Comparison of ENCODE assay signal across 18 cellular contexts in the genomic region with DNA sequence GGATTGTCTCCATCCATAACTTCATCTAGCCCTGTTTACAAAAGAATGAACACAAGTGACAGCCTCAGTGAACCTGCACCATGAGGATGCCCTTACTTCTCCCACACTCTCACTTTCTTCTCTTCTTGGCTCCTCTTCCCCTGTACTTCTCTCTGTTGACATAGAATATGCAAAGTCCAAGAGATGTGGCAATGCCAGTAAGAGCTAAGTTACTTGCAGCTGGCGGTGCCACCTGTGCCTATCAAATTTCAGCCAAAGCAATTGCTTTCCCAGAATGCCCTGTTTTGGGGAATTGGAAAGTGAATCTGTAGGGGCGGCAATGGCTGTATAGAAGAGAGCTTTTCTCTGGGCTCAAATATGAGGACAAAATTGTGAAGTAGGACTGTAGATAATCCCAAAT.
"Had no signal": no experiment of that assay in that cellular context is flagged by ENCODE, and none has a peak within 500 bp of the region (broad histone marks: within the 10 kb centered on the region; RNA-seq: fewer than 3 reads in every experiment).

No MANE protein-coding gene starts in this region.

- H3K4me1 ChIP-seq: gastroesophageal sphincter, pancreas, sigmoid colon had no signal

- H3K27me3 Mint-ChIP-seq: activated B cell treated with CpG ODN at 0.5 μM for 24 hours, naive B cell had no signal

- H3K9me3 ChIP-seq: pancreas, sigmoid colon, thyroid gland had no signal

- H3K27ac Mint-ChIP-seq: activated B cell treated with CpG ODN at 0.5 μM for 24 hours; activated CD8-positive, alpha-beta T cell treated with anti-CD3 and anti-CD28 coated beads, Interleukin-2, amount 10 ng/mL, durations not matched to agents 7 days and 5 days; activated naive CD4-positive, alpha-beta T cell treated with anti-CD3 and anti-CD28 coated beads, Interleukin-2, amount 50 U/mL, for 72 hours; activated T-cell treated with anti-CD3 and anti-CD28 coated beads, Interleukin-2, amount 50 U/mL, for 72 hours; endodermal cell; naive B cell; stimulated activated effector memory CD8-positive, alpha-beta T cell treated with anti-CD3 and anti-CD28 coated beads, Interleukin-12 subunit alpha, Interleukin-12 subunit beta, amount 100 ng/mL, for 72 hours had no signal

- H3K27ac ChIP-seq: cardiac muscle cell, gastroesophageal sphincter, pancreas, sigmoid colon, thyroid gland had no signal

- H3K36me3 ChIP-seq: cardiac muscle cell, gastroesophageal sphincter, pancreas, sigmoid colon, thyroid gland had no signal

- H3K4me3 ChIP-seq: cardiac muscle cell, gastroesophageal sphincter, pancreas, sigmoid colon, thyroid gland had no signal

- ATAC-seq: activated CD8-positive, alpha-beta T cell treated with anti-CD3 and anti-CD28 coated beads, Interleukin-2, amount 10 ng/mL, durations not matched to agents 7 days and 5 days; activated naive CD4-positive, alpha-beta T cell treated with anti-CD3 and anti-CD28 coated beads, Interleukin-2, amount 50 U/mL, for 72 hours; activated T-cell treated with anti-CD3 and anti-CD28 coated beads, Interleukin-2, amount 50 U/mL, for 72 hours; gastroesophageal sphincter; left lobe of liver; pancreas; stimulated activated effector memory CD8-positive, alpha-beta T cell treated with anti-CD3 and anti-CD28 coated beads, Interleukin-12 subunit alpha, Interleukin-12 subunit beta, amount 100 ng/mL, for 72 hours had no signal

- H3K27me3 ChIP-seq: cardiac muscle cell, gastroesophageal sphincter, sigmoid colon, thyroid gland had no signal

- DNase-seq: activated B cell treated with CpG ODN at 0.5 μM for 24 hours; activated CD4-positive, alpha-beta T cell treated with anti-CD3 and anti-CD28 coated beads for 48 hours; activated CD8-positive, alpha-beta memory T cell treated with anti-CD3 and anti-CD28 coated beads, Interleukin-2, amount 50 U/mL, for 4 hours; activated CD8-positive, alpha-beta T cell treated with anti-CD3 and anti-CD28 coated beads, Interleukin-2, amount 10 ng/mL, durations not matched to agents 7 days and 5 days; activated gamma-delta T cell; activated T-cell treated with anti-CD3 and anti-CD28 coated beads, Interleukin-2, amount 50 U/mL, for 72 hours; endodermal cell; erythroblast; midbrain; naive B cell; pancreas; sigmoid colon had no signal

- H3K4me1 Mint-ChIP-seq: activated B cell treated with CpG ODN at 0.5 μM for 24 hours; stimulated activated effector memory CD8-positive, alpha-beta T cell treated with anti-CD3 and anti-CD28 coated beads, Interleukin-12 subunit alpha, Interleukin-12 subunit beta, amount 100 ng/mL, for 72 hours had no signal

- H3K4me3 Mint-ChIP-seq: activated B cell treated with CpG ODN at 0.5 μM for 24 hours; activated CD8-positive, alpha-beta T cell treated with anti-CD3 and anti-CD28 coated beads, Interleukin-2, amount 10 ng/mL, durations not matched to agents 7 days and 5 days; activated T-cell treated with anti-CD3 and anti-CD28 coated beads, Interleukin-2, amount 50 U/mL, for 72 hours; endodermal cell; naive B cell; stimulated activated effector memory CD8-positive, alpha-beta T cell treated with anti-CD3 and anti-CD28 coated beads, Interleukin-12 subunit alpha, Interleukin-12 subunit beta, amount 100 ng/mL, for 72 hours had no signal
